ENCODE assay signal across 14 cellular contexts in genomic region chr9:121319394-121319780, GRCh38. TPM values are rescaled to one million over a fixed set of nuclear protein-coding genes. Genes with fewer than 3 reads are reported as not detected.
DNase-seq lines count a peak whose midpoint lies in the region; ATAC-seq, FAIRE-seq and TF ChIP-seq lines count a peak whose summit lies in the region.
"Had no signal": no experiment of that assay in that cellular context is flagged by ENCODE, and none has a peak within 500 bp of the region (broad histone marks: within the 10 kb centered on the region; RNA-seq: fewer than 3 reads in every experiment).

No MANE protein-coding gene starts in this region.

- TF ChIP-seq CTCF in Panc1 (IDR thresholded peaks at IDR 0.05) (no peak), dorsolateral prefrontal cortex (IDR thresholded peaks at IDR 0.05 in 54 of 56, conservative IDR thresholded peaks at IDR 0.05 in 2 of 56; ENCODE audit: low read depth in 1 of 56, partially characterized antibody in 56 of 56) (no peak), neural crest cell (conservative IDR thresholded peaks at IDR 0.05) (no peak), suprapubic skin (IDR thresholded peaks at IDR 0.05) (no peak), kidney (IDR thresholded peaks at IDR 0.05; ENCODE audit: borderline replicate concordance, extremely low read depth, insufficient read depth) (no peak)
- TF ChIP-seq CTCF in CD4-positive, alpha-beta T cell (IDR thresholded peaks at IDR 0.05), result no peak

- peaks cover 6% of the 10 kb centered on the region for H3K36me3 Mint-ChIP-seq in neural crest cell (ENCODE audit: low read depth)
- no peaks in the 10 kb centered on the region for H3K36me3 Mint-ChIP-seq in CD4-positive, alpha-beta T cell (ENCODE audit: low read depth)

- no peak for TF ChIP-seq POLR2A in suprapubic skin (IDR thresholded peaks at IDR 0.05)

- no peak overlapping the region for H3K9ac ChIP-seq in kidney (ENCODE audit: low read length in 2 of 2)

- H3K4me3 ChIP-seq in Panc1 (ENCODE audit: low read depth in 2 of 2, low read length in 2 of 2) (no peak overlapping the region), dorsolateral prefrontal cortex (no peak overlapping the region), suprapubic skin (no peak overlapping the region), kidney (ENCODE audit: low read length in 2 of 2) (no peak overlapping the region)

- intact Hi-C loops in Panc1 (cut with micrococcal nuclease; ENCODE audit: unreplicated experiment), result no loop called here
- intact Hi-C loops in dorsolateral prefrontal cortex (cut with DNase I), result loop anchor here in 1 of 2 donors (10.0 kb wide), 1 partner anchor 105 kb away; no protein-coding TSS in a partner anchor
- intact Hi-C loops in kidney (cut with DNase I), result loop anchor here (10.0 kb wide), 1 partner anchor 55 kb away; the partner anchor contains the start of gene GSN
- intact Hi-C loops in CD4-positive, alpha-beta T cell (cut with DNase I, micrococcal nuclease), result no loop called here

- DNase-seq in Panc1 (ENCODE audit: low read depth, low spot score), result no peak
- DNase-seq in dorsolateral prefrontal cortex, result no peak
- DNase-seq in neural crest cell (ENCODE audit: low read depth, low spot score), result no peak
- DNase-seq in suprapubic skin (ENCODE audit: low spot score in 2 of 2), result peak in 1 of 2 donors; percentile 44
- no peak for DNase-seq in kidney
- DNase-seq in stimulated activated CD4-positive, alpha-beta T cell treated with anti-CD3 and anti-CD28 coated beads, Interleukin-1b, Interleukin-23, amount 100 ng/mL, for 48 hours, result no peak
- DNase-seq in CD4-positive, alpha-beta T cell, result no peak

- CTCF ChIA-PET in Panc1 (lab: Charles Lee), result interaction anchor here (0.6 to 1.4 kb wide), 8 partner anchors 41 to 495 kb away, joined by 3 to 6 read pairs (median 4); no protein-coding TSS in a partner anchor
- CTCF ChIA-PET in CD4-positive, alpha-beta T cell (lab: Charles Lee), result interaction anchor here (0.6 to 3.8 kb wide), 38 partner anchors 9 to 718 kb away, joined by 3 to 118 read pairs (median 6); partner anchors contain the start of gene STOM

- H3K27me3 Mint-ChIP-seq in neural crest cell (ENCODE audit: low read depth), result no peaks in the 10 kb centered on the region
- no peaks in the 10 kb centered on the region for H3K27me3 Mint-ChIP-seq in CD4-positive, alpha-beta T cell
- H3K27me3 Mint-ChIP-seq: B cell; naive B cell; stimulated activated memory B cell treated with anti-CD40 and anti-IgM and Interleukin-4, amounts not matched to agents 10 μg/mL and 1 μg/mL and 100 μg/mL, for 72 hours had no signal

- POLR2A ChIA-PET in Panc1 (lab: Charles Lee), result interaction anchor here (0.6 kb wide), 1 partner anchor 37 kb away, joined by 4 read pairs; no protein-coding TSS in a partner anchor
- POLR2A ChIA-PET in CD4-positive, alpha-beta T cell (lab: Charles Lee), result interaction anchor here (0.7 to 1.9 kb wide), 3 partner anchors 50 to 81 kb away, joined by 3 to 7 read pairs (median 3); no protein-coding TSS in a partner anchor

- TF ChIP-seq EP300 in suprapubic skin (IDR thresholded peaks at IDR 0.05), result no peak

- H3K27ac Mint-ChIP-seq in neural crest cell (ENCODE audit: unreplicated experiment), result peak overlapping the region; percentile 81
- H3K27ac Mint-ChIP-seq in CD4-positive, alpha-beta T cell, result no peak overlapping the region
- H3K27ac Mint-ChIP-seq: B cell; H9; stimulated activated memory B cell treated with anti-CD40 and anti-IgM and Interleukin-4, amounts not matched to agents 10 μg/mL and 1 μg/mL and 100 μg/mL, for 72 hours had no signal

- 86% methylated on average over 5 of the region's 5 CpGs for WGBS in suprapubic skin

- FAIRE-seq in kidney (lab: Jason Lieb, UNC), result no peak

- H3K4me3 Mint-ChIP-seq in neural crest cell, result no peak overlapping the region
- H3K4me3 Mint-ChIP-seq in CD4-positive, alpha-beta T cell, result no peak overlapping the region
- H3K4me3 Mint-ChIP-seq: B cell; H9; naive B cell; stimulated activated memory B cell treated with anti-CD40 and anti-IgM and Interleukin-4, amounts not matched to agents 10 μg/mL and 1 μg/mL and 100 μg/mL, for 72 hours had no signal

- BruUV-seq in Panc1 (replicated peaks; lab: Mats Ljungman, UMichigan), result no TSS peak

- H3K9me3 ChIP-seq in Panc1 (ENCODE audit: control insufficient read depth, insufficient read depth, low read depth, low read length) (no peaks in the 10 kb centered on the region), suprapubic skin (no peaks in the 10 kb centered on the region), kidney (ENCODE audit: control insufficient read depth in 1 of 2, low read length in 2 of 2) (no peaks in the 10 kb centered on the region)
- H3K9me3 ChIP-seq in CD4-positive, alpha-beta T cell (ENCODE audit: control insufficient read depth, low read length), result no peaks in the 10 kb centered on the region

- no peaks in the 10 kb centered on the region for H3K4me1 Mint-ChIP-seq in neural crest cell
- H3K4me1 Mint-ChIP-seq in CD4-positive, alpha-beta T cell (ENCODE audit: low read depth), result peaks cover 18% of the 10 kb centered on the region
- H3K4me1 Mint-ChIP-seq: B cell had no signal

- in situ Hi-C loops in Panc1 (cut with HindIII; ENCODE audit: low pct_unique_long_range_greater_than_20kb, low sequenced_read_pairs), result no loop called here

- H3K36me3 ChIP-seq in Panc1 (ENCODE audit: control insufficient read depth, insufficient read depth, low read length), result peaks cover 13% of the 10 kb centered on the region
- peaks cover 78% of the 10 kb centered on the region for H3K36me3 ChIP-seq in suprapubic skin
- peaks cover 16 to 37% of the 10 kb centered on the region in 2 donors for H3K36me3 ChIP-seq in kidney (ENCODE audit: control insufficient read depth in 1 of 2, insufficient read depth in 2 of 2, low read length in 2 of 2)

- H3K4me1 ChIP-seq in Panc1 (ENCODE audit: control insufficient read depth, insufficient read depth, low read length) (peaks cover 6% of the 10 kb centered on the region; the same call in 1 of the 2 replicates), suprapubic skin (peaks cover 51% of the 10 kb centered on the region), kidney (ENCODE audit: control insufficient read depth in 1 of 2, insufficient read depth in 1 of 2, low read depth in 1 of 2, low read length in 2 of 2) (peaks cover 0 to 16% of the 10 kb centered on the region in 2 donors)
- H3K4me1 ChIP-seq: foreskin keratinocyte had no signal

- peak overlapping the region; percentile 44; the same call in 1 of the 2 replicates for H3K27ac ChIP-seq in Panc1 (ENCODE audit: low read length)
- peak overlapping the region in 53 of 59 donors; percentile 2 to 92 (median 73) for H3K27ac ChIP-seq in dorsolateral prefrontal cortex
- peak overlapping the region; percentile 73 for H3K27ac ChIP-seq in suprapubic skin
- H3K27ac ChIP-seq in kidney (ENCODE audit: low read depth in 2 of 2, low read length in 2 of 2), result no peak overlapping the region
- no peak overlapping the region for H3K27ac ChIP-seq in CD4-positive, alpha-beta T cell (ENCODE audit: low read depth, low read length)
- H3K27ac ChIP-seq: foreskin keratinocyte, HL-60 had no signal

- ATAC-seq in Panc1 (no peak), HG03045 (IDR thresholded peaks at IDR 0.05; ENCODE audit: unreplicated experiment) (no peak)
- no peak for ATAC-seq in CD4-positive, alpha-beta T cell (ENCODE audit: poor library complexity)

- no peaks in the 10 kb centered on the region for H3K27me3 ChIP-seq in Panc1 (ENCODE audit: control insufficient read depth, insufficient read depth, low read length)
- H3K27me3 ChIP-seq in dorsolateral prefrontal cortex, result no peaks in the 10 kb centered on the region
- H3K27me3 ChIP-seq in suprapubic skin, result no peaks in the 10 kb centered on the region
- no peaks in the 10 kb centered on the region for H3K27me3 ChIP-seq in CD4-positive, alpha-beta T cell (ENCODE audit: control insufficient read depth, insufficient read depth, low read length)
- H3K27me3 ChIP-seq: foreskin keratinocyte had no signal

- peaks cover 3% of the 10 kb centered on the region for H3K9me3 Mint-ChIP-seq in neural crest cell
- no peaks in the 10 kb centered on the region for H3K9me3 Mint-ChIP-seq in CD4-positive, alpha-beta T cell
- H3K9me3 Mint-ChIP-seq: H9; naive B cell; stimulated activated memory B cell treated with anti-CD40 and anti-IgM and Interleukin-4, amounts not matched to agents 10 μg/mL and 1 μg/mL and 100 μg/mL, for 72 hours had no signal

RNA-seq across cellular contexts. Expression of gene STOM, which starts 50.7 kb away (rescaled TPM):
- total RNA-seq in Panc1 (2021; ENCODE audit: unreplicated experiment), result 81.2 TPM
- polyA plus RNA-seq in Panc1 (2012; ENCODE audit: insufficient read length), result 61.2 TPM
- total RNA-seq in dorsolateral prefrontal cortex, result 100 to 1,000 TPM in 87 of 120 experiments, 10 to 100 TPM in 33; 58.0 to 261 (median 119) TPM
- 8.9 and 9.9 TPM in 2 replicates for total RNA-seq in neural crest cell
- total RNA-seq in suprapubic skin, result 100 to 1,000 TPM; 166 to 238 (median 185) TPM
- total RNA-seq in kidney, result 229 TPM
- 165 TPM for polyA plus RNA-seq in kidney (ENCODE audit: insufficient read depth, low read depth, low replicate concordance)
- 10 to 100 TPM; 26.1 to 27.9 TPM for total RNA-seq in CD4-positive, alpha-beta T cell

RNA-seq across cellular contexts. Expression of gene GSN, which starts 51.4 kb away (rescaled TPM):
- 278 TPM for total RNA-seq in Panc1 (2021; ENCODE audit: unreplicated experiment)
- polyA plus RNA-seq in Panc1 (2012; ENCODE audit: insufficient read length), result 483 TPM
- total RNA-seq in dorsolateral prefrontal cortex, result 100 to 1,000 TPM in 119 of 120 experiments, 10 to 100 TPM in 1; 88.2 to 740 (median 233) TPM
- total RNA-seq in neural crest cell, result 77.2 and 84.7 TPM in 2 replicates
- total RNA-seq in suprapubic skin, result 100 to 1,000 TPM; 681 to 944 (median 771) TPM
- 511 TPM for total RNA-seq in kidney
- 235 TPM for polyA plus RNA-seq in kidney (ENCODE audit: insufficient read depth, low read depth, low replicate concordance)
- 1 to 10 TPM; 2.6 to 2.7 TPM for total RNA-seq in CD4-positive, alpha-beta T cell

Comparison
In these comparisons a context has a peak if more than half of its experiments do, and no peak if none do; other contexts are left out.
1. H3K27ac ChIP-seq: peak in Panc1 (single experiment), dorsolateral prefrontal cortex (53 of 59) and suprapubic skin (single experiment); none in kidney (0 of 2) and CD4-positive, alpha-beta T cell (single experiment).
2. RNA of gene GSN, which starts 51.4 kb away (total RNA-seq): 681 to 944 TPM in suprapubic skin, 511 TPM in kidney (single experiment), 278 TPM in Panc1 (single experiment), 88.2 to 740 TPM in dorsolateral prefrontal cortex and 77.2 to 84.7 TPM in neural crest cell; 2.6 to 2.7 TPM in CD4-positive, alpha-beta T cell; every median in the first group is over 10 times any median in the second.